Comparison of ENCODE assay signal across 27 cellular contexts in the genomic region with DNA sequence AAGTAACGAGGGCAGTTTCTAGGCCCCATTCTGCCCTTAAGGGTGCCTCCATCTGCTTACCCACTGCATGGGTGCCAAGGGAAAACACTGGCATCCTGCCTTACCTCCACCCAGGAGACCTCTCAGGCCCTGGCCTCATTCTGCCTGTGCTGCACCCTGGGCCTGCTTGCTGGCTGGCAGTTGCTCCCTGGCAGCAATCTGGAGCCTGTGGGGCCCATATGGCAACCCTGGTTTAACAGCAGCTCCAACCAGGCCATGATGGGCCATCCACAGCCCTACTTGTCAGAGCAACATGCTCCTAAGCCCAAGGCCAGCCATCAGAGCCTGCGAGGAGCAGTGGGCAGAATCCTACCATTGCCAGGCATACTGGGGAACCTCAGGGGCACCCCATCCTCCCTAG.
"Had no signal": no experiment of that assay in that cellular context is flagged by ENCODE, and none has a peak within 500 bp of the region (broad histone marks: within the 10 kb centered on the region; RNA-seq: fewer than 3 reads in every experiment).

No MANE protein-coding gene starts in this region.

- H3K36me3 ChIP-seq: adrenal gland, gastrocnemius medialis, vagina had no signal

- ATAC-seq: activated CD4-positive, CD25-positive, alpha-beta regulatory T cell treated with anti-CD3 and anti-CD28 coated beads, Interleukin-2, amount 50 U/mL, for 24 hours; gastrocnemius medialis; left ventricle myocardium superior; mucosa of descending colon; sciatic nerve; stimulated activated memory B cell treated with anti-CD40 and anti-IgM and Interleukin-4, amounts not matched to agents 10 μg/mL and 1 μg/mL and 100 μg/mL, for 72 hours had no signal

- H3K4me3 Mint-ChIP-seq: activated CD4-positive, alpha-beta memory T cell treated with anti-CD3 and anti-CD28 coated beads, Interleukin-2, amount 10 ng/mL, durations not matched to agents 7 days and 5 days; activated CD4-positive, alpha-beta T cell treated with anti-CD3 and anti-CD28 coated beads, Interleukin-2, amount 10 ng/mL, durations not matched to agents 24 days and 14 days; activated naive CD4-positive, alpha-beta T cell treated with anti-CD3 and anti-CD28 coated beads, Interleukin-2, amount 50 U/mL, for 24 hours; activated T-helper 1 cell treated with anti-CD3 and anti-CD28 coated beads, Interleukin-12 subunit alpha, Interleukin-12 subunit beta, Interleukin-2, Interleukin-4 antibody, amounts not matched to agents 30 ng/mL and 10 ng/mL and 1 ng/mL, durations not matched to agents 14 hours and 24 hours and 36 hours; nephron progenitor cell; stimulated activated memory B cell treated with anti-CD40 and anti-IgM and Interleukin-4, amounts not matched to agents 10 μg/mL and 1 μg/mL and 100 μg/mL, for 72 hours had no signal

- H3K36me3 Mint-ChIP-seq: activated naive CD4-positive, alpha-beta T cell treated with anti-CD3 and anti-CD28 coated beads, Interleukin-2, amount 50 U/mL, for 24 hours; stimulated activated memory B cell treated with anti-CD40 and anti-IgM and Interleukin-4, amounts not matched to agents 10 μg/mL and 1 μg/mL and 100 μg/mL, for 72 hours had no signal

- DNase-seq: activated CD4-positive, alpha-beta memory T cell treated with anti-CD3 and anti-CD28 coated beads, Interleukin-2, amount 10 ng/mL, durations not matched to agents 7 days and 5 days; activated CD4-positive, alpha-beta T cell treated with anti-CD3 and anti-CD28 coated beads, Interleukin-2, amount 10 ng/mL, durations not matched to agents 24 days and 14 days; activated gamma-delta T cell; adrenal gland; central memory CD4-positive, alpha-beta T cell; gastrocnemius medialis; hippocampal formation; left ventricle myocardium superior; mammary epithelial cell; mucosa of descending colon; nephron progenitor cell; occipital lobe; small intestine; stimulated activated CD4-positive, alpha-beta T cell treated with anti-CD3 and anti-CD28 coated beads, Interleukin-2, amount 100 ng/mL, for 24 hours; testis; trophoblast cell had no signal

- H3K27ac Mint-ChIP-seq: activated CD4-positive, alpha-beta memory T cell treated with anti-CD3 and anti-CD28 coated beads, Interleukin-2, amount 10 ng/mL, durations not matched to agents 7 days and 5 days; activated naive CD4-positive, alpha-beta T cell treated with anti-CD3 and anti-CD28 coated beads, Interleukin-2, amount 50 U/mL, for 24 hours; nephron progenitor cell; stimulated activated memory B cell treated with anti-CD40 and anti-IgM and Interleukin-4, amounts not matched to agents 10 μg/mL and 1 μg/mL and 100 μg/mL, for 72 hours had no signal

- H3K27ac ChIP-seq: adrenal gland, coronary artery, esophagus muscularis mucosa, gastrocnemius medialis, testis, vagina, VCaP had no signal

- FAIRE-seq: astrocyte, small intestine had no signal

- H3K9me3 Mint-ChIP-seq: activated CD4-positive, alpha-beta memory T cell treated with anti-CD3 and anti-CD28 coated beads, Interleukin-2, amount 10 ng/mL, durations not matched to agents 7 days and 5 days; activated CD4-positive, alpha-beta T cell treated with anti-CD3 and anti-CD28 coated beads, Interleukin-2, amount 10 ng/mL, durations not matched to agents 24 days and 14 days; activated naive CD4-positive, alpha-beta T cell treated with anti-CD3 and anti-CD28 coated beads, Interleukin-2, amount 50 U/mL, for 24 hours; activated T-helper 1 cell treated with anti-CD3 and anti-CD28 coated beads, Interleukin-12 subunit alpha, Interleukin-12 subunit beta, Interleukin-2, Interleukin-4 antibody, amounts not matched to agents 30 ng/mL and 10 ng/mL and 1 ng/mL, durations not matched to agents 14 hours and 24 hours and 36 hours; nephron progenitor cell; stimulated activated memory B cell treated with anti-CD40 and anti-IgM and Interleukin-4, amounts not matched to agents 10 μg/mL and 1 μg/mL and 100 μg/mL, for 72 hours; T-helper 2 cell treated with Interferon-gamma antibody and Interleukin-4, amounts not matched to agents 5 μg/mL and 100 μg/mL, for 36 hours had no signal

- H3K9me3 ChIP-seq: adrenal gland, esophagus muscularis mucosa, gastrocnemius medialis, mucosa of descending colon, testis, vagina had no signal

- H3K27me3 Mint-ChIP-seq: activated CD4-positive, alpha-beta memory T cell treated with anti-CD3 and anti-CD28 coated beads, Interleukin-2, amount 10 ng/mL, durations not matched to agents 7 days and 5 days; activated CD4-positive, alpha-beta T cell treated with anti-CD3 and anti-CD28 coated beads, Interleukin-2, amount 10 ng/mL, durations not matched to agents 24 days and 14 days; activated naive CD4-positive, alpha-beta T cell treated with anti-CD3 and anti-CD28 coated beads, Interleukin-2, amount 50 U/mL, for 24 hours; stimulated activated memory B cell treated with anti-CD40 and anti-IgM and Interleukin-4, amounts not matched to agents 10 μg/mL and 1 μg/mL and 100 μg/mL, for 72 hours had no signal

- H3K4me3 ChIP-seq: adrenal gland, coronary artery, esophagus muscularis mucosa, gastrocnemius medialis, mucosa of descending colon, testis, vagina had no signal

- H3K27me3 ChIP-seq: adrenal gland, esophagus muscularis mucosa, gastrocnemius medialis, testis, vagina had no signal
